1 cellular context compared by ENCODE assay signal in the genomic region with DNA sequence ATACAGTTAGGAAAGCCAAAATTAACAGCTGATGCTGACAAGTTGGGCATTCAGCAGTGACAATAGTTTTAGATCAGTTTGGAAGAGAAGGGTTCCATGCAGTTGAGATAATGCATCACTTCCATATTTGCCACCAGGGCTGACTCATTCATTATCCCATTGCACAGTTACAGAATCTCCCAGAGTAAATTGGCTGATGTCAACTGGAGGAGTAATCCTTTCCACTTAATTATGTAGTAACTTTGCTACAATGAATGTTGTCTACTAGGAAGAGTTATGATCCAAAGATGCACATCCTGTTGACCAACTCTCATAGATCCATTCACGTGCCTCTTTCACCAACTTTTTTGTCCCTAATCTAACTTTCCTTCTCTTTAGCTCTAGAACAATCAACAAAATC.
TF ChIP-seq lines count a peak whose summit lies in the region.

No MANE protein-coding gene starts in this region.

TF ChIP-seq in IMR-90, 13 proteins besides CTCF, POLR2A, EP300 and RAD21 (continued from another document):
- TF ChIP-seq, protein P1, sequence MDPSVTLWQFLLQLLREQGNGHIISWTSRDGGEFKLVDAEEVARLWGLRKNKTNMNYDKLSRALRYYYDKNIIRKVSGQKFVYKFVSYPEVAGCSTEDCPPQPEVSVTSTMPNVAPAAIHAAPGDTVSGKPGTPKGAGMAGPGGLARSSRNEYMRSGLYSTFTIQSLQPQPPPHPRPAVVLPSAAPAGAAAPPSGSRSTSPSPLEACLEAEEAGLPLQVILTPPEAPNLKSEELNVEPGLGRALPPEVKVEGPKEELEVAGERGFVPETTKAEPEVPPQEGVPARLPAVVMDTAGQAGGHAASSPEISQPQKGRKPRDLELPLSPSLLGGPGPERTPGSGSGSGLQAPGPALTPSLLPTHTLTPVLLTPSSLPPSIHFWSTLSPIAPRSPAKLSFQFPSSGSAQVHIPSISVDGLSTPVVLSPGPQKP (IDR thresholded peaks at IDR 0.05; ENCODE audit: borderline replicate concordance, low read depth, low read length): no peak
TF ChIP-seq in IMR-90: peak in this region for 0.
